1 cellular context compared by ENCODE assay signal in the genomic region with DNA sequence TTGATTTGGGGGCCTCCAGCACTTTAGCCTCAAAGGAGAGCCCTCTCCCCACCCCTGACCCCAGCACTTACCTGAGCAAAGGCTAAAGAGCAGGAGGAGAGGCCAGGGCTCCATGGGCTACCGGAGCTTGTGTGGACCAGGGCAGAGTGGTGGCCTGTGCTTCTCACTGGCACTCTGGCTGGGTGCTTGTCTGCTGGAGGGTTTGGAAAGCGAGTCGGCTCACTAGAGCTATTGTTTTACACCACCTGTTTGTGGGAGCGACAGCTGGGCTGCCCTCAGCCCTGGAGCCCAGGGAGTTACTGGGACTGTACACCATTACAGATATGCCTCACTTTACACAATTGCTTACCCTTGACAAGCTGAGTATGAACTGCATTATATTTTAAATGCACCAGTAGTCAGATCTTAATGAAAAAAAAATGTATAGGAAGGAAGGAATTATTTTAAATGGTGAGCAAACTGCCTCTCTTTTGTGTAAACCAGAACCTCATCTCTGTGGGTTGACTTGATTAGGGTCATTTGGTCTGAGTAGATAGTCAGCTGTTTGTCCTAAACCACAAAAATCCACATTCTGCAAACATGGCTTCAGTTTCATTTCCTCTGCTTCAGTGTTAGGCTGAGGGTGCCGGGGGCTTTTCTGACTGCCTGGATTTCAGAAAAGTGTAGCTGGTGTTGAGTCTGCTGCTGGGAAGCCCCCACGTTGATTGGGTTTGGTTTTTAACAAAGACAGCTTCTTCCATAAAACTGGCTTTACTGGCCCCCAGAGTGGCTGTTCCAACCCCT.
TF ChIP-seq lines count a peak whose summit lies in the region.

A gene (minus strand): TSS at position 192 of the 783 bp plus-strand sequence. CDS start 78 bp downstream, at position 114.

TF ChIP-seq in H1, 55 proteins besides CTCF, POLR2A, EP300 and RAD21:
- TF ChIP-seq CTBP2 (IDR thresholded peaks at IDR 0.05; ENCODE audit: borderline replicate concordance, insufficient read depth, insufficient read length, low read length) = no peak
- TF ChIP-seq CBX8 (IDR thresholded peaks at IDR 0.05; ENCODE audit: borderline replicate concordance, low read depth, low read length) = no peak
- TF ChIP-seq EGR1 (IDR thresholded peaks at IDR 0.05; ENCODE audit: borderline replicate concordance, low read depth, low read length) = no peak
- no peak for TF ChIP-seq EZH2 (IDR thresholded peaks at IDR 0.05; ENCODE audit: low read depth, low read length, severe bottlenecking)
- no peak for TF ChIP-seq RBBP5 (IDR thresholded peaks at IDR 0.05; ENCODE audit: borderline replicate concordance, low read depth, low read length)
- no peak for TF ChIP-seq CHD2 (IDR thresholded peaks at IDR 0.05; ENCODE audit: low read length)
- no peak for TF ChIP-seq RXRA (IDR thresholded peaks at IDR 0.05; ENCODE audit: insufficient read depth, low read depth, low read length)
- TF ChIP-seq, protein P1, sequence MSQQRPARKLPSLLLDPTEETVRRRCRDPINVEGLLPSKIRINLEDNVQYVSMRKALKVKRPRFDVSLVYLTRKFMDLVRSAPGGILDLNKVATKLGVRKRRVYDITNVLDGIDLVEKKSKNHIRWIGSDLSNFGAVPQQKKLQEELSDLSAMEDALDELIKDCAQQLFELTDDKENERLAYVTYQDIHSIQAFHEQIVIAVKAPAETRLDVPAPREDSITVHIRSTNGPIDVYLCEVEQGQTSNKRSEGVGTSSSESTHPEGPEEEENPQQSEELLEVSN (IDR thresholded peaks at IDR 0.05) = no peak
